ENCODE assay signal across 13 cellular contexts in the genomic region with DNA sequence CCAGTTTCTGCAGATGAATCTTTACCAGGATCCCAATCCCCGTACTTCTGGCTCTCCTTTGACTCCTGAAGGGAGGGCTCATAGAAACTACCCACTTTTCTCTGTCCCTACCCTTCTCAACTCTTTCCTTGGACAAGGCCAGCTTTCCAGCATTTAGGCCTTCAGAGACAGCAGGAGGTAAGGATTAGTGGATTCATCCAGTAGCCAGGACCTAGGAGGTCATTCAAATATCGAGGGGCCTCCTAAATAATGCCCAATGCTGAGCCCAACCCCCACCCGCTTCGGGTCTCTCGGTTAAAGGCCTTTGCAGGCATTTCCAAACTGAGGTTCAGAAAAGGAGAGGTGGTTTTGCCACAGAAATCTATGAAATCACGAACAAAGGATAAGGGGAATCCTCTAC. TPM values are rescaled to one million over a fixed set of nuclear protein-coding genes. Genes with fewer than 3 reads are reported as not detected.
DNase-seq lines count a peak whose midpoint lies in the region; ATAC-seq and TF ChIP-seq lines count a peak whose summit lies in the region.
"Had no signal": no experiment of that assay in that cellular context is flagged by ENCODE, and none has a peak within 500 bp of the region (broad histone marks: within the 10 kb centered on the region; RNA-seq: fewer than 3 reads in every experiment).

No MANE protein-coding gene starts in this region.

- H3K4me2 ChIP-seq in GM23338, result peak overlapping the region; percentile 72
- peak overlapping the region; percentile 94 for H3K4me2 ChIP-seq in smooth muscle cell
- H3K4me2 ChIP-seq: BLaER1 had no signal

- H3K4me3 ChIP-seq in GM23338 (no peak overlapping the region; the same call in 1 of the 2 replicates), ascending aorta (no peak overlapping the region), left lung (no peak overlapping the region), smooth muscle cell (no peak overlapping the region)
- H3K4me3 ChIP-seq: BLaER1, body of pancreas had no signal

- POLR2A ChIA-PET in activated CD4-positive, alpha-beta memory T cell treated with anti-CD3 and anti-CD28 coated beads, Interleukin-2, amount 10 ng/mL, durations not matched to agents 7 days and 5 days (lab: Charles Lee), result no interaction called here

- no peak overlapping the region for H3K9ac ChIP-seq in smooth muscle cell (ENCODE audit: low read depth)
- H3K9ac ChIP-seq: BLaER1 had no signal

- H3K4me1 ChIP-seq in GM23338 (ENCODE audit: insufficient read depth) (peaks cover 31% of the 10 kb centered on the region), ascending aorta (peaks cover 7 to 46% of the 10 kb centered on the region in 2 donors), left lung (peaks cover 7 to 22% of the 10 kb centered on the region in 2 donors), smooth muscle cell (ENCODE audit: low read depth) (peaks cover 49% of the 10 kb centered on the region)
- H3K4me1 ChIP-seq: BLaER1 had no signal

- peaks cover 8% of the 10 kb centered on the region; the same call in 1 of the 2 replicates for H3F3A ChIP-seq in GM23338 (replicated peaks; ENCODE audit: low read depth)
- no peaks in the 10 kb centered on the region for H3F3A ChIP-seq in smooth muscle cell (ENCODE audit: low read depth)

- H3K36me3 ChIP-seq in GM23338 (ENCODE audit: insufficient read depth) (no peaks in the 10 kb centered on the region; the same call in 1 of the 2 replicates), ascending aorta (no peaks in the 10 kb centered on the region), left lung (no peaks in the 10 kb centered on the region), smooth muscle cell (ENCODE audit: low read depth) (no peaks in the 10 kb centered on the region)
- H3K36me3 ChIP-seq: BLaER1 had no signal

- CTCF ChIA-PET in activated CD4-positive, alpha-beta memory T cell treated with anti-CD3 and anti-CD28 coated beads, Interleukin-2, amount 10 ng/mL, durations not matched to agents 7 days and 5 days (lab: Charles Lee), result no interaction called here

- H3K9me2 ChIP-seq in GM23338 (ENCODE audit: insufficient read depth), result no peaks in the 10 kb centered on the region

- no peak overlapping the region for H2AFZ ChIP-seq in GM23338
- peak overlapping the region; percentile 8 for H2AFZ ChIP-seq in smooth muscle cell (ENCODE audit: low read depth)

- ATAC-seq in GM23338 (peak; percentile 30), left lung (no peak), GM21515 (IDR thresholded peaks at IDR 0.05; ENCODE audit: unreplicated experiment) (no peak)
- ATAC-seq: body of pancreas had no signal

- intact Hi-C loops in ascending aorta (cut with DNase I), result loop anchor here (2.0 to 5.0 kb wide), 4 partner anchors 73 to 197 kb away; no protein-coding TSS in a partner anchor
- intact Hi-C loops in left lung (cut with DNase I), result no loop called here

- H3K27ac ChIP-seq in GM23338 (ENCODE audit: low read depth) (peak overlapping the region; percentile 96), ascending aorta (peak overlapping the region; percentile 86 to 100), left lung (peak overlapping the region; percentile 18 to 50), smooth muscle cell (ENCODE audit: low read depth) (peak overlapping the region; percentile 98)
- H3K27ac ChIP-seq: BLaER1 had no signal

- WGBS in smooth muscle cell (ENCODE audit: low lambda C conversion rate), result 47% methylated on average over 6 of the region's 6 CpGs

- no peaks in the 10 kb centered on the region for H3K27me3 ChIP-seq in GM23338 (ENCODE audit: insufficient read depth)
- H3K27me3 ChIP-seq in ascending aorta, result no peaks in the 10 kb centered on the region
- H3K27me3 ChIP-seq in left lung, result peaks cover 0 to 26% of the 10 kb centered on the region in 2 donors
- H3K27me3 ChIP-seq in smooth muscle cell (ENCODE audit: low read depth), result no peaks in the 10 kb centered on the region
- H3K27me3 ChIP-seq: body of pancreas had no signal

- peak; percentile 65 for DNase-seq in GM23338 (ENCODE audit: low spot score)
- no peak for DNase-seq in ascending aorta (ENCODE audit: low spot score in 2 of 2)
- DNase-seq in left lung, result no peak
- DNase-seq in smooth muscle cell (lab: John Stamatoyannopoulos, UW; ENCODE audit: unreplicated experiment), result no peak
- no peak for DNase-seq in DMS79 treated with DMSO at 0.1 percent for 48 hours (lab: John Stamatoyannopoulos, UW)
- DNase-seq in activated CD4-positive, alpha-beta memory T cell treated with anti-CD3 and anti-CD28 coated beads, Interleukin-2, amount 10 ng/mL, durations not matched to agents 7 days and 5 days, result no peak
- no peak for DNase-seq in activated CD8-positive, alpha-beta memory T cell treated with anti-CD3 and anti-CD28 coated beads, Interleukin-2, amount 50 U/mL, for 48 hours
- DNase-seq: activated CD4-positive, alpha-beta T cell treated with anti-CD3 and anti-CD28 coated beads, Interleukin-2, amount 10 ng/mL, durations not matched to agents 7 days and 5 days; body of pancreas; NCI-H345; stimulated activated CD4-positive, alpha-beta T cell treated with anti-CD3 and anti-CD28 coated beads, Interleukin-1b, Interleukin-23, amount 100 ng/mL, for 48 hours had no signal

- H3K4me1 Mint-ChIP-seq in GM23338, result peaks cover 51% of the 10 kb centered on the region
- H3K4me1 Mint-ChIP-seq in activated CD4-positive, alpha-beta memory T cell treated with anti-CD3 and anti-CD28 coated beads, Interleukin-2, amount 10 ng/mL, durations not matched to agents 7 days and 5 days, result peaks cover 21% of the 10 kb centered on the region

- no peaks in the 10 kb centered on the region; the same call in 2 of the 3 replicates for H3K9me3 Mint-ChIP-seq in GM23338
- H3K9me3 Mint-ChIP-seq in activated CD4-positive, alpha-beta memory T cell treated with anti-CD3 and anti-CD28 coated beads, Interleukin-2, amount 10 ng/mL, durations not matched to agents 7 days and 5 days, result no peaks in the 10 kb centered on the region
- H3K9me3 Mint-ChIP-seq: activated CD4-positive, alpha-beta T cell treated with anti-CD3 and anti-CD28 coated beads, Interleukin-2, amount 10 ng/mL, durations not matched to agents 7 days and 5 days had no signal

- H3K27me3 Mint-ChIP-seq in GM23338 (ENCODE audit: insufficient read depth, low read depth, poor library complexity), result peaks cover 16% of the 10 kb centered on the region
- H3K27me3 Mint-ChIP-seq in activated CD4-positive, alpha-beta memory T cell treated with anti-CD3 and anti-CD28 coated beads, Interleukin-2, amount 10 ng/mL, durations not matched to agents 7 days and 5 days, result peaks cover 41% of the 10 kb centered on the region

- H3K27ac Mint-ChIP-seq in GM23338, result peak overlapping the region; percentile 99
- no peak overlapping the region for H3K27ac Mint-ChIP-seq in activated CD4-positive, alpha-beta memory T cell treated with anti-CD3 and anti-CD28 coated beads, Interleukin-2, amount 10 ng/mL, durations not matched to agents 7 days and 5 days
- H3K27ac Mint-ChIP-seq: activated CD4-positive, alpha-beta T cell treated with anti-CD3 and anti-CD28 coated beads, Interleukin-2, amount 10 ng/mL, durations not matched to agents 7 days and 5 days had no signal

- no peaks in the 10 kb centered on the region for H3K9me3 ChIP-seq in ascending aorta
- no peaks in the 10 kb centered on the region for H3K9me3 ChIP-seq in left lung
- H3K9me3 ChIP-seq in smooth muscle cell (replicated peaks; ENCODE audit: low read depth), result no peaks in the 10 kb centered on the region
- H3K9me3 ChIP-seq: BLaER1, body of pancreas had no signal

- no peak for TF ChIP-seq CTCF in GM23338 (conservative IDR thresholded peaks at IDR 0.05; ENCODE audit: low read depth in 2 of 2)
- no peak for TF ChIP-seq CTCF in ascending aorta (IDR thresholded peaks at IDR 0.05)
- no peak for TF ChIP-seq CTCF in left lung (IDR thresholded peaks at IDR 0.05)
- TF ChIP-seq CTCF in smooth muscle cell (IDR thresholded peaks at IDR 0.05; ENCODE audit: borderline replicate concordance, insufficient read depth, poor library complexity, severe bottlenecking), result no peak

- peak overlapping the region; percentile 84 for H3K4me3 Mint-ChIP-seq in GM23338
- H3K4me3 Mint-ChIP-seq in activated CD4-positive, alpha-beta memory T cell treated with anti-CD3 and anti-CD28 coated beads, Interleukin-2, amount 10 ng/mL, durations not matched to agents 7 days and 5 days, result no peak overlapping the region
- H3K4me3 Mint-ChIP-seq: activated CD4-positive, alpha-beta T cell treated with anti-CD3 and anti-CD28 coated beads, Interleukin-2, amount 10 ng/mL, durations not matched to agents 7 days and 5 days had no signal

- H3K79me2 ChIP-seq in GM23338 (replicated peaks; ENCODE audit: insufficient read depth), result peaks cover 13% of the 10 kb centered on the region
- H3K79me2 ChIP-seq in smooth muscle cell (ENCODE audit: low read depth), result peaks cover 24% of the 10 kb centered on the region

- H3K36me3 Mint-ChIP-seq in GM23338 (ENCODE audit: low read depth), result peaks cover 12% of the 10 kb centered on the region
- H3K36me3 Mint-ChIP-seq in activated CD4-positive, alpha-beta memory T cell treated with anti-CD3 and anti-CD28 coated beads, Interleukin-2, amount 10 ng/mL, durations not matched to agents 7 days and 5 days (ENCODE audit: low read depth), result no peaks in the 10 kb centered on the region

- H4K20me1 ChIP-seq in GM23338 (replicated peaks; ENCODE audit: insufficient read depth) (no peaks in the 10 kb centered on the region), smooth muscle cell (ENCODE audit: low read depth) (no peaks in the 10 kb centered on the region)
- H4K20me1 ChIP-seq: BLaER1 had no signal

TF ChIP-seq in GM23338, 12 proteins besides CTCF, POLR2A, EP300 and RAD21 (continues in another document):
- TF ChIP-seq ETS1 (IDR thresholded peaks at IDR 0.05) (no peak), ZNF331 (CRISPR knock-in tag; IDR thresholded peaks at IDR 0.05; ENCODE audit: low read depth) (no peak)

RNA-seq across cellular contexts. Expression of gene ZNF532, which starts 4.7 kb away (rescaled TPM):
- 216 and 225 TPM in 2 replicates for total RNA-seq in GM23338 (2014; rRNA removed; shearing (Covaris generic))
- polyA plus RNA-seq in GM23338 (2016; fragmentation: Nextera tagmentation; extraction: Ambion mirVana) (49.8 and 51.5 TPM in 2 replicates), smooth muscle cell (31.6 and 39.8 TPM in 2 replicates)
- total RNA-seq in ascending aorta (161 TPM), left lung (10 to 100 TPM; 56.2 to 66.2 TPM), smooth muscle cell (126 and 133 TPM in 2 replicates)
- 1 to 10 TPM; 3.4 to 4.2 TPM for total RNA-seq in activated CD4-positive, alpha-beta memory T cell treated with anti-CD3 and anti-CD28 coated beads, Interleukin-2, amount 10 ng/mL, durations not matched to agents 7 days and 5 days

Comparison
In these comparisons a context has a peak if more than half of its experiments do, and no peak if none do; other contexts are left out.
1. H3K27ac ChIP-seq: peak in every context shown above with its lines; median percentile 98 in smooth muscle cell; 96 in GM23338; 93 in ascending aorta; 34 in left lung.
2. RNA of gene ZNF532, which starts 4.7 kb away (total RNA-seq): 216 to 225 TPM in GM23338, 161 TPM in ascending aorta (single experiment), 126 to 133 TPM in smooth muscle cell and 56.2 to 66.2 TPM in left lung; 3.4 to 4.2 TPM in activated CD4-positive, alpha-beta memory T cell treated with anti-CD3 and anti-CD28 coated beads, Interleukin-2, amount 10 ng/mL, durations not matched to agents 7 days and 5 days; every median in the first group is over 10 times any median in the second.